Comparison of ENCODE assay signal across 19 cellular contexts in the genomic region with DNA sequence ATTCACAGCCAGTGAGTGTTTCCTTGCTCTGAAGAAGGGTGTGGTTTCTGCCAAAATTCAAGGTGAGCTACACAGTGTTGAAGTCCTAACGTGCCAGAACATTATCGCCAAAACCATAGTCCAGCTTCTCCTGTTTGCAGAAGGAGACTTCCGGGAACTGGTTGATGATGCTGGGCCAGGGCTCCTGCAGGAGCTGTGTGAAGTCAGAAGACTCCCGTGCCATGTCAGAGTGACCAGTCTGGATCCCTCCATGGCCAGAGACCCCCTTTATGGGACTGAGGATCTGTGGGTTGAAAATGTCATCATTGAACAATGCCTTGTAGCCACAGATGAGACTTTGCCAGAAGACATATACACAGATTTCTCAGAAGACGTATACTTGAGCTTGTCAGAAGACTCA.
DNase-seq lines count a peak whose midpoint lies in the region; ATAC-seq and TF ChIP-seq lines count a peak whose summit lies in the region.
"Had no signal": no experiment of that assay in that cellular context is flagged by ENCODE, and none has a peak within 500 bp of the region (broad histone marks: within the 10 kb centered on the region; RNA-seq: fewer than 3 reads in every experiment).

No MANE protein-coding gene starts in this region.

- whole genome bisulfite sequencing in esophagus muscularis mucosa: 93% methylated on average over 5 of the region's 5 CpGs
- 84 to 93% methylated on average over 5 of the region's 5 CpGs for WGBS in sigmoid colon, 2 donors

- TF ChIP-seq EP300 in esophagus muscularis mucosa (IDR thresholded peaks at IDR 0.05) (no peak), sigmoid colon (IDR thresholded peaks at IDR 0.05) (no peak)

- H3K4me3 ChIP-seq in esophagus muscularis mucosa (no peak overlapping the region), sigmoid colon (no peak overlapping the region)
- H3K4me3 ChIP-seq: A549; BLaER1 treated with 17β-estradiol and CSF1 and Interleukin-3, amounts not matched to agents 10 nM and 100 nM had no signal

- no peak overlapping the region for H3K4me3 Mint-ChIP-seq in osteocyte (ENCODE audit: unreplicated experiment)
- H3K4me3 Mint-ChIP-seq in naive thymus-derived CD8-positive, alpha-beta T cell: no peak overlapping the region
- H3K4me3 Mint-ChIP-seq: B cell; CD4-positive, alpha-beta T cell; CD8-positive, alpha-beta T cell had no signal

- no peak for ATAC-seq in naive thymus-derived CD8-positive, alpha-beta T cell
- ATAC-seq in HG02571 (IDR thresholded peaks at IDR 0.05; ENCODE audit: unreplicated experiment): no peak
- ATAC-seq: A549; CD8-positive, alpha-beta T cell had no signal

- H3K9me3 Mint-ChIP-seq in osteocyte (ENCODE audit: unreplicated experiment): no peaks in the 10 kb centered on the region
- no peaks in the 10 kb centered on the region for H3K9me3 Mint-ChIP-seq in naive thymus-derived CD8-positive, alpha-beta T cell
- H3K9me3 Mint-ChIP-seq: CD4-positive, alpha-beta T cell; CD8-positive, alpha-beta T cell had no signal

- POLR2A ChIA-PET in naive thymus-derived CD8-positive, alpha-beta T cell (lab: Charles Lee): no interaction called here

- H3K4me1 ChIP-seq in esophagus muscularis mucosa (no peaks in the 10 kb centered on the region), sigmoid colon (no peaks in the 10 kb centered on the region)
- H3K4me1 ChIP-seq: A549; BLaER1 treated with 17β-estradiol and CSF1 and Interleukin-3, amounts not matched to agents 10 nM and 100 nM; Caco-2 had no signal

- no peaks in the 10 kb centered on the region for H3K36me3 ChIP-seq in esophagus muscularis mucosa
- no peaks in the 10 kb centered on the region for H3K36me3 ChIP-seq in sigmoid colon
- H3K36me3 ChIP-seq: BLaER1 treated with 17β-estradiol and CSF1 and Interleukin-3, amounts not matched to agents 10 nM and 100 nM had no signal

- TF ChIP-seq CTCF in esophagus muscularis mucosa (IDR thresholded peaks at IDR 0.05) (no peak), osteocyte (IDR thresholded peaks at IDR 0.05) (no peak), sigmoid colon (IDR thresholded peaks at IDR 0.05) (no peak)

- H3K36me3 Mint-ChIP-seq in osteocyte (ENCODE audit: unreplicated experiment): no peaks in the 10 kb centered on the region
- H3K36me3 Mint-ChIP-seq in naive thymus-derived CD8-positive, alpha-beta T cell: no peaks in the 10 kb centered on the region
- H3K36me3 Mint-ChIP-seq: CD8-positive, alpha-beta T cell had no signal

- no peaks in the 10 kb centered on the region for H3K9me3 ChIP-seq in esophagus muscularis mucosa
- H3K9me3 ChIP-seq in sigmoid colon: no peaks in the 10 kb centered on the region
- H3K9me3 ChIP-seq: A549; BLaER1 treated with 17β-estradiol and CSF1 and Interleukin-3, amounts not matched to agents 10 nM and 100 nM; Caco-2 had no signal

- H3K27ac ChIP-seq in esophagus muscularis mucosa (replicated peaks in 1 of 4) (no peak overlapping the region), sigmoid colon (no peak overlapping the region)
- H3K27ac ChIP-seq: 22Rv1; A549; BLaER1 treated with 17β-estradiol and CSF1 and Interleukin-3, amounts not matched to agents 10 nM and 100 nM; C4-2B had no signal

- TF ChIP-seq POLR2A in esophagus muscularis mucosa (IDR thresholded peaks at IDR 0.05; ENCODE audit: low read depth) (no peak), sigmoid colon (IDR thresholded peaks at IDR 0.05) (no peak)

- H3K27ac Mint-ChIP-seq in osteocyte (ENCODE audit: unreplicated experiment): no peak overlapping the region
- H3K27ac Mint-ChIP-seq in naive thymus-derived CD8-positive, alpha-beta T cell: no peak overlapping the region
- H3K27ac Mint-ChIP-seq: B cell; CD4-positive, alpha-beta T cell; CD8-positive, alpha-beta T cell had no signal

- peak; percentile 21 for DNase-seq in activated CD8-positive, alpha-beta memory T cell treated with anti-CD3 and anti-CD28 coated beads for 24 hours
- DNase-seq in activated CD8-positive, alpha-beta memory T cell treated with anti-CD3 and anti-CD28 coated beads, Interleukin-2, amount 50 U/mL, for 4 hours: no peak
- DNase-seq in esophagus muscularis mucosa (ENCODE audit: extremely low spot score) (peak; percentile 78), osteocyte (ENCODE audit: extremely low spot score, unreplicated experiment) (peak; percentile 21), sigmoid colon (peak; percentile 11)
- no peak for DNase-seq in naive thymus-derived CD8-positive, alpha-beta T cell
- DNase-seq: AML-193; Caco-2; Calu3; CD4-positive, alpha-beta T cell; DMS79 treated with DMSO at 0.1 percent for 48 hours; GF-D8 had no signal

- H3K27me3 ChIP-seq in esophagus muscularis mucosa (peaks cover 0 to 13% (median 0%) of the 10 kb centered on the region in 4 donors), sigmoid colon (no peaks in the 10 kb centered on the region)
- H3K27me3 ChIP-seq: BLaER1 treated with 17β-estradiol and CSF1 and Interleukin-3, amounts not matched to agents 10 nM and 100 nM had no signal

- peaks cover 53% of the 10 kb centered on the region for H3K27me3 Mint-ChIP-seq in osteocyte (ENCODE audit: unreplicated experiment)
- H3K27me3 Mint-ChIP-seq in naive thymus-derived CD8-positive, alpha-beta T cell: peaks cover 2 to 12% (median 11%) of the 10 kb centered on the region in 5 donors

- intact Hi-C loops in esophagus muscularis mucosa (cut with DNase I): no loop called here
- intact Hi-C loops in sigmoid colon (cut with DNase I): no loop called here

- H3K4me1 Mint-ChIP-seq in osteocyte (ENCODE audit: unreplicated experiment): no peaks in the 10 kb centered on the region
- H3K4me1 Mint-ChIP-seq in naive thymus-derived CD8-positive, alpha-beta T cell: no peaks in the 10 kb centered on the region
- H3K4me1 Mint-ChIP-seq: B cell had no signal

Comparison
In these comparisons a context has a peak if more than half of its experiments do, and no peak if none do; other contexts are left out.
1. DNase-seq: peak in activated CD8-positive, alpha-beta memory T cell treated with anti-CD3 and anti-CD28 coated beads for 24 hours (single experiment), esophagus muscularis mucosa (single experiment), osteocyte (single experiment) and sigmoid colon (single experiment); none in activated CD8-positive, alpha-beta memory T cell treated with anti-CD3 and anti-CD28 coated beads, Interleukin-2, amount 50 U/mL, for 4 hours (single experiment) and naive thymus-derived CD8-positive, alpha-beta T cell (0 of 10).